Comparison of ENCODE assay signal across 34 cellular contexts in the genomic region with DNA sequence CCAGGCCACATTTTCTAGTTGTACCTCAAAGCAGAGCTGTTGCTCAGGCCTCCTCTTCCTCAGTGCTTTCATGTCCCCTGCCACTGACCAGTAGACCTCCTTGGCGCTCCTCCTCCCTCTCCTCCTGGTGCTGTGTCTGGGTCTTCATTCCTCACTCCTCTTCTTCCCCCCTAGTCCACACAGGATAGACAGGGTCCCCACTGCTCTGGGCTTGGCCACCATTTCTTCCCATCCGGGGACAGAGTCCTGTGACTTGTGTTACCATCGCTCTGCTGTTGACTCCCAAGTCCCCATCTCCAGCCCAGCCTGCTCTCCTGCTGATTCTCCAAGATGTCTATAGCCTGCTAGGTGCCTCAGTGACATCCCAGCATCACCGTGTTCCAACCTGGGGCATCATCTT.
"Had no signal": no experiment of that assay in that cellular context is flagged by ENCODE, and none has a peak within 500 bp of the region (broad histone marks: within the 10 kb centered on the region; RNA-seq: fewer than 3 reads in every experiment).

No MANE protein-coding gene starts in this region.

- H3K9me3 Mint-ChIP-seq: activated CD4-positive, alpha-beta memory T cell treated with anti-CD3 and anti-CD28 coated beads, Interleukin-2, amount 10 ng/mL, durations not matched to agents 7 days and 5 days; activated naive CD4-positive, alpha-beta T cell treated with anti-CD3 and anti-CD28 coated beads for 36 hours; activated naive CD4-positive, alpha-beta T cell treated with anti-CD3 and anti-CD28 coated beads, Interleukin-2, amount 50 U/mL, for 72 hours; activated T-cell treated with anti-CD3 and anti-CD28 coated beads, Interleukin-2, amount 50 U/mL, for 72 hours; activated T-helper 17 cell treated with anti-CD3 and anti-CD28 coated beads, Interleukin-2, amount 50 U/mL, for 72 hours; T-helper 2 cell treated with Interferon-gamma antibody and Interleukin-4, amounts not matched to agents 5 μg/mL and 100 μg/mL, for 36 hours had no signal

- H3K27ac ChIP-seq: adrenal gland, body of pancreas, breast epithelium, KMS-11, Peyer's patch had no signal

- H3K4me1 Mint-ChIP-seq: activated CD8-positive, alpha-beta memory T cell treated with anti-CD3 and anti-CD28 coated beads, Interleukin-2, amount 10 ng/mL, durations not matched to agents 7 days and 5 days; activated T-helper 17 cell treated with anti-CD3 and anti-CD28 coated beads, Interleukin-2, amount 50 U/mL, for 72 hours had no signal

- H3K4me1 ChIP-seq: adrenal gland, body of pancreas, breast epithelium, Peyer's patch had no signal

- H3K27me3 ChIP-seq: Peyer's patch had no signal

- H3K9ac ChIP-seq: KMS-11 had no signal

- H3K36me3 Mint-ChIP-seq: activated CD8-positive, alpha-beta memory T cell treated with anti-CD3 and anti-CD28 coated beads, Interleukin-2, amount 10 ng/mL, durations not matched to agents 7 days and 5 days; activated naive CD4-positive, alpha-beta T cell treated with anti-CD3 and anti-CD28 coated beads, Interleukin-2, amount 50 U/mL, for 72 hours had no signal

- DNase-seq: activated CD4-positive, alpha-beta memory T cell treated with anti-CD3 and anti-CD28 coated beads, Interleukin-2, amount 10 ng/mL, durations not matched to agents 7 days and 5 days; activated CD4-positive, alpha-beta T cell treated with anti-CD3 and anti-CD28 coated beads for 36 hours; activated CD8-positive, alpha-beta memory T cell treated with anti-CD3 and anti-CD28 coated beads for 24 hours; activated CD8-positive, alpha-beta memory T cell treated with anti-CD3 and anti-CD28 coated beads, Interleukin-2, amount 10 ng/mL, durations not matched to agents 7 days and 5 days; activated CD8-positive, alpha-beta memory T cell treated with anti-CD3 and anti-CD28 coated beads, Interleukin-2, amount 50 U/mL, for 48 hours; activated gamma-delta T cell treated with Interleukin-2 at 50 U/mL for 16 hours; activated naive CD4-positive, alpha-beta T cell treated with anti-CD3 and anti-CD28 coated beads for 36 hours; activated T-cell treated with anti-CD3 and anti-CD28 coated beads, Interleukin-2, amount 50 U/mL, for 1 hour; activated T-cell treated with anti-CD3 and anti-CD28 coated beads, Interleukin-2, amount 50 U/mL, for 72 hours; adrenal gland; body of pancreas; MM.1S; MV-4-11; NCI-H1092; NCI-H1436 treated with DMSO at 0.1 percent for 48 hours; NCI-H1694 treated with DMSO at 0.1 percent for 48 hours; NCI-H2029; NCI-H510A; NCI-H526; NCI-H748 treated with DMSO at 0.1 percent for 48 hours; NK-92 treated with Interleukin-12 subunit alpha and Interleukin-12 subunit beta, amount 100 ng/mL, for 24 hours; PC-3; Peyer's patch; RPMI8226; SHP77 treated with DMSO at 0.1 percent for 48 hours; SW 1271; T-helper 1 cell had no signal

- ATAC-seq: activated CD4-positive, alpha-beta T cell treated with anti-CD3 and anti-CD28 coated beads for 36 hours; activated CD4-positive, CD25-positive, alpha-beta regulatory T cell treated with anti-CD3 and anti-CD28 coated beads, Interleukin-2, amount 50 U/mL, for 24 hours; activated CD8-positive, alpha-beta memory T cell treated with anti-CD3 and anti-CD28 coated beads, Interleukin-2, amount 10 ng/mL, durations not matched to agents 7 days and 5 days; activated naive CD4-positive, alpha-beta T cell treated with anti-CD3 and anti-CD28 coated beads, Interleukin-2, amount 50 U/mL, for 72 hours; activated T-cell treated with anti-CD3 and anti-CD28 coated beads, Interleukin-2, amount 50 U/mL, for 72 hours; activated T-helper 17 cell treated with anti-CD3 and anti-CD28 coated beads, Interleukin-2, amount 50 U/mL, for 72 hours; body of pancreas; PC-3; SK-N-SH treated with all-trans-retinoic acid at 6 μM for 48 hours had no signal

- H3K36me3 ChIP-seq: adrenal gland, breast epithelium, Peyer's patch had no signal

- H3K4me3 ChIP-seq: adrenal gland, body of pancreas, breast epithelium, Peyer's patch had no signal

- H3K27ac Mint-ChIP-seq: activated CD4-positive, alpha-beta memory T cell treated with anti-CD3 and anti-CD28 coated beads, Interleukin-2, amount 10 ng/mL, durations not matched to agents 7 days and 5 days; activated CD4-positive, alpha-beta T cell treated with anti-CD3 and anti-CD28 coated beads for 36 hours; activated CD8-positive, alpha-beta memory T cell treated with anti-CD3 and anti-CD28 coated beads, Interleukin-2, amount 10 ng/mL, durations not matched to agents 7 days and 5 days; activated naive CD4-positive, alpha-beta T cell treated with anti-CD3 and anti-CD28 coated beads for 36 hours; activated T-cell treated with anti-CD3 and anti-CD28 coated beads, Interleukin-2, amount 50 U/mL, for 72 hours; activated T-helper 17 cell treated with anti-CD3 and anti-CD28 coated beads, Interleukin-2, amount 50 U/mL, for 72 hours; T-helper 2 cell treated with Interferon-gamma antibody and Interleukin-4, amounts not matched to agents 5 μg/mL and 100 μg/mL, for 36 hours had no signal

- H3K4me3 Mint-ChIP-seq: activated CD4-positive, alpha-beta memory T cell treated with anti-CD3 and anti-CD28 coated beads, Interleukin-2, amount 10 ng/mL, durations not matched to agents 7 days and 5 days; activated CD4-positive, alpha-beta T cell treated with anti-CD3 and anti-CD28 coated beads for 36 hours; activated CD8-positive, alpha-beta memory T cell treated with anti-CD3 and anti-CD28 coated beads, Interleukin-2, amount 10 ng/mL, durations not matched to agents 7 days and 5 days; activated naive CD4-positive, alpha-beta T cell treated with anti-CD3 and anti-CD28 coated beads for 36 hours; activated T-cell treated with anti-CD3 and anti-CD28 coated beads, Interleukin-2, amount 50 U/mL, for 72 hours; activated T-helper 17 cell treated with anti-CD3 and anti-CD28 coated beads, Interleukin-2, amount 50 U/mL, for 72 hours; T-helper 2 cell treated with Interferon-gamma antibody and Interleukin-4, amounts not matched to agents 5 μg/mL and 100 μg/mL, for 36 hours had no signal

- H3K9me3 ChIP-seq: adrenal gland, body of pancreas, breast epithelium, Peyer's patch had no signal
